10 cellular contexts compared by ENCODE assay signal in genomic region chr12:21248679-21249078, GRCh38.
DNase-seq lines count a peak whose midpoint lies in the region; ATAC-seq and TF ChIP-seq lines count a peak whose summit lies in the region.
"Had no signal": no experiment of that assay in that cellular context is flagged by ENCODE, and none has a peak within 500 bp of the region (broad histone marks: within the 10 kb centered on the region; RNA-seq: fewer than 3 reads in every experiment).

No MANE protein-coding gene starts in this region.

- POLR2A ChIA-PET in RWPE1 (lab: Yijun Ruan, JAX; ENCODE audit: low non-redundant PET), result no interaction called here

- H3K9me3 Mint-ChIP-seq in activated T-cell treated with anti-CD3 and anti-CD28 coated beads, Interleukin-2, amount 50 U/mL, for 24 hours, result no peaks in the 10 kb centered on the region

- DNase-seq in cardiac muscle cell (ENCODE audit: low read depth in 1 of 2, low spot score in 1 of 2), result peak; percentile 2 to 29
- DNase-seq in cardiac septum (ENCODE audit: low spot score), result no peak
- DNase-seq in NCI-H146 (lab: John Stamatoyannopoulos, UW), result peak; percentile 11
- peak; percentile 34 for DNase-seq in dedifferentiated amniotic fluid mesenchymal stem cell (ENCODE audit: extremely low spot score)
- DNase-seq in upper lobe of right lung, result no peak
- no peak for DNase-seq in RWPE1 (ENCODE audit: low spot score)
- no peak for DNase-seq in activated T-cell treated with anti-CD3 and anti-CD28 coated beads, Interleukin-2, amount 50 U/mL, for 24 hours
- DNase-seq: pancreas had no signal

- H3K27ac ChIP-seq in cardiac muscle cell (peak overlapping the region; percentile 81), upper lobe of right lung (no peak overlapping the region), RWPE1 (no peak overlapping the region)
- H3K27ac ChIP-seq: epithelial cell of prostate, pancreas had no signal

- CTCF ChIA-PET in RWPE1 (lab: Yijun Ruan, JAX), result no interaction called here

- no peaks in the 10 kb centered on the region for H3K36me3 Mint-ChIP-seq in activated T-cell treated with anti-CD3 and anti-CD28 coated beads, Interleukin-2, amount 50 U/mL, for 24 hours (ENCODE audit: low read depth)

- H3K4me3 ChIP-seq in cardiac muscle cell, result no peak overlapping the region
- no peak overlapping the region for H3K4me3 ChIP-seq in upper lobe of right lung
- H3K4me3 ChIP-seq: pancreas had no signal

- no peaks in the 10 kb centered on the region for H3K4me1 Mint-ChIP-seq in activated T-cell treated with anti-CD3 and anti-CD28 coated beads, Interleukin-2, amount 50 U/mL, for 24 hours (ENCODE audit: low read depth)

- intact Hi-C loops in cardiac septum (cut with DNase I) (no loop called here), upper lobe of right lung (cut with DNase I) (no loop called here)

- ATAC-seq in upper lobe of right lung, result no peak
- ATAC-seq in GM21360 (IDR thresholded peaks at IDR 0.05; ENCODE audit: unreplicated experiment), result no peak

- H3K27me3 ChIP-seq in cardiac muscle cell (no peaks in the 10 kb centered on the region), upper lobe of right lung (no peaks in the 10 kb centered on the region)
- H3K27me3 ChIP-seq: pancreas had no signal

- peaks cover 3% of the 10 kb centered on the region for H3K27me3 Mint-ChIP-seq in activated T-cell treated with anti-CD3 and anti-CD28 coated beads, Interleukin-2, amount 50 U/mL, for 24 hours

- no peak overlapping the region for H3K27ac Mint-ChIP-seq in activated T-cell treated with anti-CD3 and anti-CD28 coated beads, Interleukin-2, amount 50 U/mL, for 24 hours

- TF ChIP-seq CTCF in cardiac muscle cell (IDR thresholded peaks at IDR 0.05; ENCODE audit: low read depth, low read length) (no peak), upper lobe of right lung (IDR thresholded peaks at IDR 0.05) (peak; percentile 16), RWPE1 (conservative IDR thresholded peaks at IDR 0.05; ENCODE audit: low read depth) (no peak)

- H3K4me3 Mint-ChIP-seq in activated T-cell treated with anti-CD3 and anti-CD28 coated beads, Interleukin-2, amount 50 U/mL, for 24 hours, result no peak overlapping the region

- H3K36me3 ChIP-seq in cardiac muscle cell, result no peaks in the 10 kb centered on the region
- H3K36me3 ChIP-seq in upper lobe of right lung, result no peaks in the 10 kb centered on the region
- H3K36me3 ChIP-seq: pancreas had no signal

- H3K9me3 ChIP-seq in cardiac muscle cell (ENCODE audit: low read depth) (no peaks in the 10 kb centered on the region), upper lobe of right lung (no peaks in the 10 kb centered on the region)
- H3K9me3 ChIP-seq: pancreas had no signal

- H3K4me1 ChIP-seq in cardiac muscle cell (ENCODE audit: low read depth) (peaks cover 9% of the 10 kb centered on the region), upper lobe of right lung (no peaks in the 10 kb centered on the region)
- H3K4me1 ChIP-seq: pancreas had no signal

Comparison
In these comparisons a context has a peak if more than half of its experiments do, and no peak if none do; other contexts are left out.
1. DNase-seq: peak in cardiac muscle cell (2 of 2), NCI-H146 (single experiment) and dedifferentiated amniotic fluid mesenchymal stem cell (single experiment); none in cardiac septum (single experiment), upper lobe of right lung (single experiment), RWPE1 (single experiment) and activated T-cell treated with anti-CD3 and anti-CD28 coated beads, Interleukin-2, amount 50 U/mL, for 24 hours (single experiment).